Comparison of ENCODE assay signal across 16 cellular contexts in the genomic region with DNA sequence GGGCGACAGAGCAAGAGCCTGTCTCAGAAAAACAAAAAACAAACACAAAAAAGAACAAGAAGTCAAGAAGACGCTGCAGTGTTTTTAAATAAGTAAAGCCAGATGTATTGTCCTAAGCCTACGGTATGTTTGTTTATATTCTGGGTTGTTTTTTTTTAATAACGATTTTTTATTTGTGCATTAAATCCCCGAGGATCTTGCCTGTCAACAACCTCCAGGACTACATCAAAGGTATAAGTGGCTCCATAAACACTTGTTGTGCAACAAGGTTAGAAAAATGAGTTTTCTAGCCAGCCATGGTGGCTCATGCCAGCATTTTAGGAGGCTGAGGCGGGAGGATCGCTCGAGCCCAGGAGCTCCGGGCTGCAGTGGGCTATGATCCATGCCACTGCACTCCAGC. TPM values are rescaled to one million over a fixed set of nuclear protein-coding genes. Genes with fewer than 3 reads are reported as not detected.
A peak's percentile ranks its signal among the peaks of the same experiment; 100 is the strongest.
DNase-seq lines count a peak whose midpoint lies in the region; ATAC-seq and TF ChIP-seq lines count a peak whose summit lies in the region.
"Had no signal": no experiment of that assay in that cellular context is flagged by ENCODE, and none has a peak within 500 bp of the region (broad histone marks: within the 10 kb centered on the region; RNA-seq: fewer than 3 reads in every experiment).

No MANE protein-coding gene starts in this region.

- peaks cover 5% of the 10 kb centered on the region for H3K27me3 Mint-ChIP-seq in nephron (ENCODE audit: low read depth)

- H3K4me1 Mint-ChIP-seq in nephron = peaks cover 7% of the 10 kb centered on the region
- H3K4me1 Mint-ChIP-seq: activated CD4-positive, alpha-beta memory T cell treated with anti-CD3 and anti-CD28 coated beads, Interleukin-2, amount 10 ng/mL, durations not matched to agents 7 days and 5 days; naive thymus-derived CD8-positive, alpha-beta T cell had no signal

- no peak for TF ChIP-seq CTCF in heart right ventricle (IDR thresholded peaks at IDR 0.05)
- no peak for TF ChIP-seq CTCF in nephron (IDR thresholded peaks at IDR 0.05; ENCODE audit: unreplicated experiment in 3 of 3)
- TF ChIP-seq CTCF in GM10266 (IDR thresholded peaks at IDR 0.05; ENCODE audit: control insufficient read depth, insufficient read depth, low read depth, missing control alignments) = no peak

- peaks cover 0 to 38% (median 0%) of the 10 kb centered on the region in 9 donors for H3K36me3 ChIP-seq in heart right ventricle

- DNase-seq in heart right ventricle (no peak), Right ventricle myocardium inferior (ENCODE audit: missing footprints) (no peak), fibroblast of gingiva (ENCODE audit: low read depth) (peak; percentile 82), A172 (ENCODE audit: low spot score) (no peak), GM10266 (ENCODE audit: extremely low spot score) (no peak)
- no peak for DNase-seq in effector CD8-positive, alpha-beta T cell (lab: John Stamatoyannopoulos, UW)
- DNase-seq in activated CD8-positive, alpha-beta memory T cell treated with anti-CD3 and anti-CD28 coated beads, Interleukin-2, amount 50 U/mL, for 48 hours = no peak
- DNase-seq: activated CD4-positive, alpha-beta memory T cell treated with anti-CD3 and anti-CD28 coated beads, Interleukin-2, amount 10 ng/mL, durations not matched to agents 7 days and 5 days; activated naive CD4-positive, alpha-beta T cell; DMS 273 treated with DMSO at 0.1 percent for 48 hours; naive thymus-derived CD8-positive, alpha-beta T cell; NCI-H1436; NCI-H510A treated with DMSO at 0.1 percent for 48 hours; small intestine had no signal

- peaks cover 8 to 61% (median 50%) of the 10 kb centered on the region in 9 donors for H3K4me1 ChIP-seq in heart right ventricle

- H3K9me3 ChIP-seq in heart right ventricle = no peaks in the 10 kb centered on the region

- H3K4me3 ChIP-seq in heart right ventricle = no peak overlapping the region
- H3K4me3 ChIP-seq: K562 had no signal

- peaks cover 8% of the 10 kb centered on the region for H3K36me3 Mint-ChIP-seq in nephron (ENCODE audit: low read depth)
- H3K36me3 Mint-ChIP-seq: naive thymus-derived CD8-positive, alpha-beta T cell had no signal

- ATAC-seq in heart right ventricle (no peak), Right ventricle myocardium inferior (no peak)
- ATAC-seq: K562; naive thymus-derived CD8-positive, alpha-beta T cell had no signal

- intact Hi-C loops in heart right ventricle (cut with DNase I) (loop anchor here in 2 of 10 donors (2.0 kb wide), 1 partner anchor 18 kb away; no protein-coding TSS in a partner anchor), Right ventricle myocardium inferior (cut with DNase I) (no loop called here)

- H3K27me3 ChIP-seq in heart right ventricle = no peaks in the 10 kb centered on the region

- H3K9me3 Mint-ChIP-seq in nephron = no peaks in the 10 kb centered on the region
- H3K9me3 Mint-ChIP-seq: activated CD4-positive, alpha-beta memory T cell treated with anti-CD3 and anti-CD28 coated beads, Interleukin-2, amount 10 ng/mL, durations not matched to agents 7 days and 5 days; naive thymus-derived CD8-positive, alpha-beta T cell had no signal

- peak overlapping the region in 9 of 10 donors; percentile 55 to 76 (median 73) for H3K27ac ChIP-seq in heart right ventricle

- WGBS in heart right ventricle, 2 donors = 75 to 83% methylated on average over 9 of the region's 9 CpGs

- no peak overlapping the region for H3K4me3 Mint-ChIP-seq in nephron
- H3K4me3 Mint-ChIP-seq: activated CD4-positive, alpha-beta memory T cell treated with anti-CD3 and anti-CD28 coated beads, Interleukin-2, amount 10 ng/mL, durations not matched to agents 7 days and 5 days; naive thymus-derived CD8-positive, alpha-beta T cell had no signal

- H3K27ac Mint-ChIP-seq in nephron = peak overlapping the region in 2 of 3 experiments; percentile 63 to 70
- H3K27ac Mint-ChIP-seq: activated CD4-positive, alpha-beta memory T cell treated with anti-CD3 and anti-CD28 coated beads, Interleukin-2, amount 10 ng/mL, durations not matched to agents 7 days and 5 days; naive thymus-derived CD8-positive, alpha-beta T cell had no signal

RNA-seq across cellular contexts. Expression of gene ITGB5, which starts 26.1 kb away (rescaled TPM):
- total RNA-seq in heart right ventricle = 100 to 1,000 TPM in 6 of 10 donors, 10 to 100 TPM in 4; 72.2 to 154 (median 108) TPM
- 100 to 1,000 TPM in 1 of 2 donors, 10 to 100 TPM in 1; 18.5 to 145 TPM for polyA plus RNA-seq in heart right ventricle
- 109 TPM for total RNA-seq in Right ventricle myocardium inferior
- total RNA-seq in A172 (2014; rRNA removed; shearing (Covaris generic)) = 118 and 146 TPM in 2 replicates
